Comparison of ENCODE assay signal across 10 cellular contexts in the genomic region with DNA sequence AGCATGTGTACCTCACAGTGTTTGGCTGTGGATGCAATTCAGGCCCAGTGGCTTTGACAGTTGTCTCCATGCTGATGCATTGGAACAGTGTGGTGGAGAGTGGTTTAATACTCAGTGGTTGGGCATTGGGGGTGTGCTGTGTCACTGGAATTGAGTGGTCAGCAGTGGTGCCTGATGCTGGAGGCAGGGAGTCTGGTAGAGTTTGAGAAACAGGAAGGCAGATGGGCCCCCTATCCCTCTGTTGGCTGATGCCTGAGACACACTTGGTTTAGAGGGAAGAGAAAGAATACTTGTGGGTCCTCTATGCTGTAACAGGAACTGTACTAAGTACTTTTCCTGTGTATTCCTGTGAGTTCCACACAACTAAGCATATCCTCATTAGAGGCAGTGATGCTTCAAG. TPM values are rescaled to one million over a fixed set of nuclear protein-coding genes. Genes with fewer than 3 reads are reported as not detected.
DNase-seq lines count a peak whose midpoint lies in the region; ATAC-seq lines count a peak whose summit lies in the region.
"Had no signal": no experiment of that assay in that cellular context is flagged by ENCODE, and none has a peak within 500 bp of the region (broad histone marks: within the 10 kb centered on the region; RNA-seq: fewer than 3 reads in every experiment).

No MANE protein-coding gene starts in this region.

- no peaks in the 10 kb centered on the region for H3K27me3 ChIP-seq in stomach smooth muscle (ENCODE audit: control insufficient read depth in 1 of 2, insufficient read depth in 2 of 2, low read length in 2 of 2)

- no peaks in the 10 kb centered on the region for H3K27me3 Mint-ChIP-seq in T-cell
- H3K27me3 Mint-ChIP-seq in activated CD4-positive, alpha-beta T cell treated with anti-CD3 and anti-CD28 coated beads, Interleukin-2, amount 10 ng/mL, durations not matched to agents 24 days and 14 days, result peaks cover 2% of the 10 kb centered on the region
- H3K27me3 Mint-ChIP-seq: activated naive CD4-positive, alpha-beta T cell treated with anti-CD3 and anti-CD28 coated beads, Interleukin-2, amount 50 U/mL, for 24 hours had no signal

- H3K4me1 Mint-ChIP-seq in T-cell, result peaks cover 37 to 54% (median 48%) of the 10 kb centered on the region in 3 donors
- H3K4me1 Mint-ChIP-seq in activated CD4-positive, alpha-beta T cell treated with anti-CD3 and anti-CD28 coated beads, Interleukin-2, amount 10 ng/mL, durations not matched to agents 24 days and 14 days, result peaks cover 18% of the 10 kb centered on the region

- intact Hi-C loops in activated CD4-positive, alpha-beta T cell treated with anti-CD3 and anti-CD28 coated beads, Interleukin-2, amount 10 ng/mL, durations not matched to agents 24 days and 14 days (cut with micrococcal nuclease), result no loop called here

- H3K9ac ChIP-seq in stomach smooth muscle (ENCODE audit: low read length in 2 of 2), result peak overlapping the region in 1 of 2 donors; percentile 47

- peak overlapping the region; percentile 59 to 68 for H3K27ac Mint-ChIP-seq in T-cell
- H3K27ac Mint-ChIP-seq in activated CD4-positive, alpha-beta T cell treated with anti-CD3 and anti-CD28 coated beads, Interleukin-2, amount 10 ng/mL, durations not matched to agents 24 days and 14 days, result no peak overlapping the region
- H3K27ac Mint-ChIP-seq: activated naive CD4-positive, alpha-beta T cell treated with anti-CD3 and anti-CD28 coated beads, Interleukin-2, amount 50 U/mL, for 24 hours had no signal

- peak overlapping the region; percentile 66 for H3K27ac ChIP-seq in stomach smooth muscle (ENCODE audit: low read length)

- POLR2A ChIA-PET in T-cell (lab: Charles Lee), result no interaction called here

- no peaks in the 10 kb centered on the region for H3K9me3 ChIP-seq in stomach smooth muscle (ENCODE audit: control insufficient read depth in 2 of 2, low read length in 2 of 2)

- H3K4me3 Mint-ChIP-seq in T-cell, result peak overlapping the region in 1 of 3 donors; percentile 22
- no peak overlapping the region for H3K4me3 Mint-ChIP-seq in activated CD4-positive, alpha-beta T cell treated with anti-CD3 and anti-CD28 coated beads, Interleukin-2, amount 10 ng/mL, durations not matched to agents 24 days and 14 days
- H3K4me3 Mint-ChIP-seq: activated naive CD4-positive, alpha-beta T cell treated with anti-CD3 and anti-CD28 coated beads, Interleukin-2, amount 50 U/mL, for 24 hours had no signal

- no peak overlapping the region for H3K4me3 ChIP-seq in stomach smooth muscle (ENCODE audit: low read length in 2 of 2)
- H3K4me3 ChIP-seq: lung had no signal

- H3K36me3 ChIP-seq in stomach smooth muscle (ENCODE audit: control insufficient read depth in 2 of 2, insufficient read depth in 2 of 2, low read length in 2 of 2), result no peaks in the 10 kb centered on the region

- H3K4me1 ChIP-seq in stomach smooth muscle (ENCODE audit: control insufficient read depth, insufficient read depth, low read length), result peaks cover 60% of the 10 kb centered on the region

- peak; percentile 8 for ATAC-seq in HG03432 (IDR thresholded peaks at IDR 0.05; ENCODE audit: unreplicated experiment)
- no peak for ATAC-seq in T-cell (replicated peaks in 1 of 4)
- no peak for ATAC-seq in HG03565 (IDR thresholded peaks at IDR 0.05; ENCODE audit: unreplicated experiment)

- DNase-seq in T-cell, result no peak
- peak; percentile 44 for DNase-seq in kidney tubule cell (ENCODE audit: low spot score)
- DNase-seq in activated CD4-positive, alpha-beta T cell treated with anti-CD3 and anti-CD28 coated beads, Interleukin-2, amount 10 ng/mL, durations not matched to agents 24 days and 14 days, result no peak
- no peak for DNase-seq in retina
- DNase-seq: NCI-H2107 had no signal

- H3K36me3 Mint-ChIP-seq in T-cell, result peaks cover 4% of the 10 kb centered on the region
- no peaks in the 10 kb centered on the region for H3K36me3 Mint-ChIP-seq in activated CD4-positive, alpha-beta T cell treated with anti-CD3 and anti-CD28 coated beads, Interleukin-2, amount 10 ng/mL, durations not matched to agents 24 days and 14 days (ENCODE audit: low read depth)

- H3K9me3 Mint-ChIP-seq in T-cell, result no peaks in the 10 kb centered on the region
- no peaks in the 10 kb centered on the region for H3K9me3 Mint-ChIP-seq in activated CD4-positive, alpha-beta T cell treated with anti-CD3 and anti-CD28 coated beads, Interleukin-2, amount 10 ng/mL, durations not matched to agents 24 days and 14 days
- H3K9me3 Mint-ChIP-seq: activated naive CD4-positive, alpha-beta T cell treated with anti-CD3 and anti-CD28 coated beads, Interleukin-2, amount 50 U/mL, for 24 hours had no signal

- CTCF ChIA-PET in T-cell (lab: Charles Lee), result interaction anchor here in 1 of 2 donors (0.8 to 1.7 kb wide), 2 partner anchors 79 to 126 kb away, joined by 4 to 7 read pairs; no protein-coding TSS in a partner anchor

RNA-seq across cellular contexts. Expression of gene EEPD1, which starts 55.4 kb away (rescaled TPM):
- 10 to 100 TPM in 1 of 5 donors, 1 to 10 TPM in 4; 2.7 to 16.2 (median 4.2) TPM for total RNA-seq in T-cell
- 0.61 and 0.71 TPM in 2 replicates for total RNA-seq in activated CD4-positive, alpha-beta T cell treated with anti-CD3 and anti-CD28 coated beads, Interleukin-2, amount 10 ng/mL, durations not matched to agents 24 days and 14 days
